Comparison of ENCODE assay signal across 29 cellular contexts in the genomic region with DNA sequence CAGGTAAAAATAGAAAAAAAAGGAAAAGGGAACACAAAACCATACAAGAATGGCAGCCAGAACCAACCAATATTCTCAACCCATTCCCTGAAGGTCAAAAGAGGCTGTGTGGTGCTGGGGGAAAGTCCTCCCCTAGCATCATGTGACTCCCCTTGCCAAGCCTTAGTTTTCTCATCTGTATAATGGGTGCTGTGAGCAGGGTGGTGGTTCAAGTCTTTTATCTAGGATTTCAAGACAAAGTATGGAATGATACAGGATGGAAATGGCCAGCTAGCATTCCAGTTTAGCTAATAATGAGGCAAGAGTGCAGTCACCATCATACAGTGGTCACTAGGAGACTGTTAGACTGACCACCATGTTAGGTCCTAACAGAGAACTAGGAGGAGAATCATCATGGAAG.
"Had no signal": no experiment of that assay in that cellular context is flagged by ENCODE, and none has a peak within 500 bp of the region (broad histone marks: within the 10 kb centered on the region; RNA-seq: fewer than 3 reads in every experiment).

No MANE protein-coding gene starts in this region.

- H3K9me3 ChIP-seq: ascending aorta, esophagus muscularis mucosa, gastrocnemius medialis, heart left ventricle had no signal

- H3K4me3 Mint-ChIP-seq: activated CD4-positive, alpha-beta memory T cell treated with anti-CD3 and anti-CD28 coated beads, Interleukin-2, amount 10 ng/mL, durations not matched to agents 7 days and 5 days; activated CD4-positive, alpha-beta T cell treated with anti-CD3 and anti-CD28 coated beads, Interleukin-2, amount 10 ng/mL, durations not matched to agents 7 days and 5 days; activated CD8-positive, alpha-beta memory T cell treated with anti-CD3 and anti-CD28 coated beads, Interleukin-2, amount 10 ng/mL, durations not matched to agents 7 days and 5 days; activated naive CD4-positive, alpha-beta T cell treated with anti-CD3 and anti-CD28 coated beads for 36 hours; activated naive CD8-positive, alpha-beta T cell treated with anti-CD3 and anti-CD28 coated beads for 36 hours; activated T-cell treated with anti-CD3 and anti-CD28 coated beads, Interleukin-2, amount 50 U/mL, for 4 hours; brain; central memory CD8-positive, alpha-beta T cell; dendritic cell treated with granulocyte-macrophage colony-stimulating factor and Interleukin-4, amounts not matched to agents 40 ng/mL and 50 ng/mL, for 4 days; endodermal cell; WTC11 had no signal

- H3K4me3 ChIP-seq: ascending aorta, coronary artery, dorsolateral prefrontal cortex, esophagus muscularis mucosa, gastrocnemius medialis, heart left ventricle had no signal

- DNase-seq: activated CD4-positive, alpha-beta memory T cell treated with anti-CD3 and anti-CD28 coated beads, Interleukin-2, amount 10 ng/mL, durations not matched to agents 7 days and 5 days; activated CD4-positive, alpha-beta T cell treated with anti-CD3 and anti-CD28 coated beads for 1 hour; activated CD4-positive, alpha-beta T cell treated with anti-CD3 and anti-CD28 coated beads for 4 hours; activated CD4-positive, alpha-beta T cell treated with anti-CD3 and anti-CD28 coated beads, Interleukin-2, amount 10 ng/mL, durations not matched to agents 7 days and 5 days; activated CD4-positive, alpha-beta T cell treated with anti-CD3 and anti-CD28 coated beads, Interleukin-2, amount 50 U/mL, for 4 hours; activated CD8-positive, alpha-beta memory T cell treated with anti-CD3 and anti-CD28 coated beads, Interleukin-2, amount 10 ng/mL, durations not matched to agents 7 days and 5 days; activated CD8-positive, alpha-beta memory T cell treated with anti-CD3 and anti-CD28 coated beads, Interleukin-2, amount 50 U/mL, for 4 hours; activated effector memory CD4-positive, alpha-beta T cell treated with anti-CD3 and anti-CD28 coated beads, Interleukin-2, amount 50 U/mL, for 16 hours; activated naive CD4-positive, alpha-beta T cell treated with anti-CD3 and anti-CD28 coated beads for 36 hours; activated naive CD8-positive, alpha-beta T cell treated with anti-CD3 and anti-CD28 coated beads for 36 hours; activated T-cell treated with anti-CD3 and anti-CD28 coated beads, Interleukin-2, amount 50 U/mL, for 4 hours; dorsolateral prefrontal cortex; effector memory CD4-positive, alpha-beta T cell; endodermal cell; foreskin keratinocyte; gastrocnemius medialis; glutamatergic neuron; heart left ventricle; hypothalamus; T-helper 2 cell had no signal

- ATAC-seq: activated CD8-positive, alpha-beta memory T cell treated with anti-CD3 and anti-CD28 coated beads, Interleukin-2, amount 10 ng/mL, durations not matched to agents 7 days and 5 days; activated T-cell treated with anti-CD3 and anti-CD28 coated beads, Interleukin-2, amount 50 U/mL, for 4 hours; foreskin keratinocyte; gastrocnemius medialis; heart left ventricle; WTC11 had no signal

- FAIRE-seq: bronchial epithelial cell had no signal

- H3K27ac Mint-ChIP-seq: activated CD4-positive, alpha-beta memory T cell treated with anti-CD3 and anti-CD28 coated beads, Interleukin-2, amount 10 ng/mL, durations not matched to agents 7 days and 5 days; activated CD4-positive, alpha-beta T cell treated with anti-CD3 and anti-CD28 coated beads, Interleukin-2, amount 10 ng/mL, durations not matched to agents 7 days and 5 days; activated CD8-positive, alpha-beta memory T cell treated with anti-CD3 and anti-CD28 coated beads, Interleukin-2, amount 10 ng/mL, durations not matched to agents 7 days and 5 days; activated naive CD4-positive, alpha-beta T cell treated with anti-CD3 and anti-CD28 coated beads for 36 hours; activated naive CD8-positive, alpha-beta T cell treated with anti-CD3 and anti-CD28 coated beads for 36 hours; activated T-helper 2 cell treated with anti-CD3 and anti-CD28 coated beads, Interferon-gamma antibody, Interleukin-2, Interleukin-4, amounts not matched to agents 10 μg/mL and 5 μg/mL and 100 μg/mL, durations not matched to agents 14 hours and 24 hours and 36 hours; brain; dendritic cell treated with granulocyte-macrophage colony-stimulating factor and Interleukin-4, amounts not matched to agents 40 ng/mL and 50 ng/mL, for 4 days; endodermal cell; WTC11 had no signal

- H3K27ac ChIP-seq: ascending aorta, coronary artery, dorsolateral prefrontal cortex, esophagus muscularis mucosa, foreskin keratinocyte, gastrocnemius medialis, heart left ventricle had no signal

- H3K9me3 Mint-ChIP-seq: activated CD4-positive, alpha-beta memory T cell treated with anti-CD3 and anti-CD28 coated beads, Interleukin-2, amount 10 ng/mL, durations not matched to agents 7 days and 5 days; activated CD4-positive, alpha-beta T cell treated with anti-CD3 and anti-CD28 coated beads, Interleukin-2, amount 10 ng/mL, durations not matched to agents 7 days and 5 days; activated naive CD4-positive, alpha-beta T cell treated with anti-CD3 and anti-CD28 coated beads for 36 hours; activated naive CD8-positive, alpha-beta T cell treated with anti-CD3 and anti-CD28 coated beads for 36 hours; activated T-cell treated with anti-CD3 and anti-CD28 coated beads, Interleukin-2, amount 50 U/mL, for 4 hours; activated T-helper 2 cell treated with anti-CD3 and anti-CD28 coated beads, Interferon-gamma antibody, Interleukin-2, Interleukin-4, amounts not matched to agents 10 μg/mL and 5 μg/mL and 100 μg/mL, durations not matched to agents 14 hours and 24 hours and 36 hours; brain; central memory CD8-positive, alpha-beta T cell; dendritic cell treated with granulocyte-macrophage colony-stimulating factor and Interleukin-4, amounts not matched to agents 40 ng/mL and 50 ng/mL, for 4 days; endodermal cell; WTC11 had no signal

- H3K27me3 ChIP-seq: ascending aorta, dorsolateral prefrontal cortex, esophagus muscularis mucosa, foreskin keratinocyte, gastrocnemius medialis, heart left ventricle had no signal

- H3K27me3 Mint-ChIP-seq: activated CD4-positive, alpha-beta memory T cell treated with anti-CD3 and anti-CD28 coated beads, Interleukin-2, amount 10 ng/mL, durations not matched to agents 7 days and 5 days; activated CD4-positive, alpha-beta T cell treated with anti-CD3 and anti-CD28 coated beads, Interleukin-2, amount 10 ng/mL, durations not matched to agents 7 days and 5 days; activated CD8-positive, alpha-beta memory T cell treated with anti-CD3 and anti-CD28 coated beads, Interleukin-2, amount 10 ng/mL, durations not matched to agents 7 days and 5 days; activated naive CD8-positive, alpha-beta T cell treated with anti-CD3 and anti-CD28 coated beads for 36 hours; central memory CD8-positive, alpha-beta T cell; dendritic cell treated with granulocyte-macrophage colony-stimulating factor and Interleukin-4, amounts not matched to agents 40 ng/mL and 50 ng/mL, for 4 days had no signal

- H3K4me1 ChIP-seq: ascending aorta, foreskin keratinocyte, gastrocnemius medialis had no signal

- H3K4me1 Mint-ChIP-seq: activated CD4-positive, alpha-beta memory T cell treated with anti-CD3 and anti-CD28 coated beads, Interleukin-2, amount 10 ng/mL, durations not matched to agents 7 days and 5 days; activated CD4-positive, alpha-beta T cell treated with anti-CD3 and anti-CD28 coated beads, Interleukin-2, amount 10 ng/mL, durations not matched to agents 7 days and 5 days; activated CD8-positive, alpha-beta memory T cell treated with anti-CD3 and anti-CD28 coated beads, Interleukin-2, amount 10 ng/mL, durations not matched to agents 7 days and 5 days; activated naive CD8-positive, alpha-beta T cell treated with anti-CD3 and anti-CD28 coated beads for 36 hours; brain; central memory CD8-positive, alpha-beta T cell; endodermal cell; WTC11 had no signal
